Comparison of ENCODE assay signal across 28 cellular contexts in the genomic region with DNA sequence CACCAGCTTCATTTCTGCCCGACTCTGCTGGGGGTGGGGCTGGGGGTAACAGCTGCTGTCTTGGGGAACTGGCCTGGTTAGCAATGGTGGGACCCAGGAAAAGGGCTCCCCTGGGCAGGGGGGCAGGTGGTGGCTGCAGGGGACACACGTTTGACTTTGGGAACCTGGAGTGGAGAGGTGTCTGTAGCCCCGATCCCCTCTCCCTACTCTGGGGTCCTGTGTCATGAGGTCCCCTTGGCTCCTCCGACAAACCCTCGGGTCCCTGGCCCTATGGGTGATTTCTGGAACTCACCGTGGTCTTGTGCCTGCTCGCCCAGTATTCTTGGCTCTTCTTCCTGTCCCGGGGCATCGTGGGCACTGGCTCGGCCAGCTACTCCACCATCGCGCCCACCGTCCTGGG. TPM values are rescaled to one million over a fixed set of nuclear protein-coding genes. Genes with fewer than 3 reads are reported as not detected.
"Had no signal": no experiment of that assay in that cellular context is flagged by ENCODE, and none has a peak within 500 bp of the region (broad histone marks: within the 10 kb centered on the region; RNA-seq: fewer than 3 reads in every experiment).

No MANE protein-coding gene starts in this region.

- H3K36me3 Mint-ChIP-seq: activated CD4-positive, alpha-beta memory T cell treated with anti-CD3 and anti-CD28 coated beads for 36 hours; brain had no signal

- H3K9me3 Mint-ChIP-seq: activated CD4-positive, alpha-beta memory T cell treated with anti-CD3 and anti-CD28 coated beads for 36 hours; activated CD4-positive, alpha-beta T cell treated with anti-CD3 and anti-CD28 coated beads, Interleukin-2, amount 10 ng/mL, durations not matched to agents 24 days and 14 days; activated naive CD4-positive, alpha-beta T cell treated with anti-CD3 and anti-CD28 coated beads for 36 hours; activated T-helper 1 cell treated with anti-CD3 and anti-CD28 coated beads, Interleukin-12 subunit alpha, Interleukin-12 subunit beta, Interleukin-2, Interleukin-4 antibody, amounts not matched to agents 30 ng/mL and 10 ng/mL and 1 ng/mL, durations not matched to agents 14 hours and 24 hours and 36 hours; activated T-helper 2 cell treated with anti-CD3 and anti-CD28 coated beads, Interferon-gamma antibody, Interleukin-2, Interleukin-4, amounts not matched to agents 10 μg/mL and 5 μg/mL and 100 μg/mL, durations not matched to agents 14 hours and 24 hours and 36 hours had no signal

- H3K27me3 Mint-ChIP-seq: activated CD4-positive, alpha-beta memory T cell treated with anti-CD3 and anti-CD28 coated beads for 36 hours; activated CD4-positive, alpha-beta T cell treated with anti-CD3 and anti-CD28 coated beads for 36 hours; activated CD4-positive, alpha-beta T cell treated with anti-CD3 and anti-CD28 coated beads, Interleukin-2, amount 10 ng/mL, durations not matched to agents 24 days and 14 days; activated CD8-positive, alpha-beta memory T cell treated with anti-CD3 and anti-CD28 coated beads, Interleukin-2, amount 10 ng/mL, durations not matched to agents 7 days and 5 days; activated naive CD8-positive, alpha-beta T cell had no signal

- H3K9me3 ChIP-seq: ascending aorta, breast epithelium, colonic mucosa, esophagus muscularis mucosa, gastroesophageal sphincter, heart left ventricle had no signal

- DNase-seq: activated CD4-positive, alpha-beta memory T cell treated with anti-CD3 and anti-CD28 coated beads for 36 hours; activated CD4-positive, alpha-beta T cell treated with anti-CD3 and anti-CD28 coated beads for 36 hours; activated CD4-positive, alpha-beta T cell treated with anti-CD3 and anti-CD28 coated beads, Interleukin-2, amount 10 ng/mL, durations not matched to agents 24 days and 14 days; activated CD4-positive, CD25-positive, alpha-beta regulatory T cell; activated CD4-positive, CD25-positive, alpha-beta regulatory T cell treated with anti-CD3 and anti-CD28 coated beads, Interleukin-2, amount 50 U/mL, for 72 hours; activated CD8-positive, alpha-beta memory T cell treated with anti-CD3 and anti-CD28 coated beads, Interleukin-2, amount 10 ng/mL, durations not matched to agents 7 days and 5 days; activated CD8-positive, alpha-beta memory T cell treated with anti-CD3 and anti-CD28 coated beads, Interleukin-2, amount 50 U/mL, for 4 hours; activated CD8-positive, alpha-beta T cell treated with anti-CD3 and anti-CD28 coated beads, Interleukin-2, amount 10 ng/mL, durations not matched to agents 7 days and 5 days; activated effector memory CD4-positive, alpha-beta T cell treated with anti-CD3 and anti-CD28 coated beads, Interleukin-2, amount 50 U/mL, for 16 hours; activated naive CD4-positive, alpha-beta T cell treated with anti-CD3 and anti-CD28 coated beads for 36 hours; activated T-cell treated with anti-CD3 and anti-CD28 coated beads, Interleukin-2, amount 50 U/mL, for 1 hour; activated T-cell treated with anti-CD3 and anti-CD28 coated beads, Interleukin-2, amount 50 U/mL, for 48 hours; central memory CD4-positive, alpha-beta T cell; cerebellar nuclear complex; colonic mucosa; effector CD8-positive, alpha-beta T cell; foreskin melanocyte; heart left ventricle; T-helper 2 cell had no signal

- H3K4me1 Mint-ChIP-seq: activated CD4-positive, alpha-beta T cell treated with anti-CD3 and anti-CD28 coated beads, Interleukin-2, amount 10 ng/mL, durations not matched to agents 24 days and 14 days had no signal

- H3K36me3 ChIP-seq: ascending aorta, breast epithelium, cardiac muscle cell, colonic mucosa, esophagus muscularis mucosa, gastroesophageal sphincter, heart left ventricle had no signal

- H3K4me1 ChIP-seq: ascending aorta, breast epithelium, gastroesophageal sphincter had no signal

- H3K4me3 Mint-ChIP-seq: activated CD4-positive, alpha-beta memory T cell treated with anti-CD3 and anti-CD28 coated beads for 36 hours; activated CD4-positive, alpha-beta T cell treated with anti-CD3 and anti-CD28 coated beads for 36 hours; activated CD4-positive, alpha-beta T cell treated with anti-CD3 and anti-CD28 coated beads, Interleukin-2, amount 10 ng/mL, durations not matched to agents 24 days and 14 days; activated CD8-positive, alpha-beta memory T cell treated with anti-CD3 and anti-CD28 coated beads, Interleukin-2, amount 10 ng/mL, durations not matched to agents 7 days and 5 days; activated CD8-positive, alpha-beta T cell treated with anti-CD3 and anti-CD28 coated beads, Interleukin-2, amount 10 ng/mL, durations not matched to agents 7 days and 5 days; activated naive CD4-positive, alpha-beta T cell treated with anti-CD3 and anti-CD28 coated beads for 36 hours; activated naive CD8-positive, alpha-beta T cell; activated T-helper 1 cell treated with anti-CD3 and anti-CD28 coated beads, Interleukin-12 subunit alpha, Interleukin-12 subunit beta, Interleukin-2, Interleukin-4 antibody, amounts not matched to agents 30 ng/mL and 10 ng/mL and 1 ng/mL, durations not matched to agents 14 hours and 24 hours and 36 hours; brain had no signal

- H3K4me3 ChIP-seq: ascending aorta, breast epithelium, cardiac muscle cell, colonic mucosa, esophagus muscularis mucosa, gastroesophageal sphincter, heart left ventricle had no signal

- H3K27me3 ChIP-seq: ascending aorta, breast epithelium, cardiac muscle cell, colonic mucosa, gastroesophageal sphincter, heart left ventricle had no signal

- H3K27ac Mint-ChIP-seq: activated CD4-positive, alpha-beta memory T cell treated with anti-CD3 and anti-CD28 coated beads for 36 hours; activated CD4-positive, alpha-beta T cell treated with anti-CD3 and anti-CD28 coated beads for 36 hours; activated CD4-positive, alpha-beta T cell treated with anti-CD3 and anti-CD28 coated beads, Interleukin-2, amount 10 ng/mL, durations not matched to agents 24 days and 14 days; activated CD8-positive, alpha-beta memory T cell treated with anti-CD3 and anti-CD28 coated beads, Interleukin-2, amount 10 ng/mL, durations not matched to agents 7 days and 5 days; activated CD8-positive, alpha-beta T cell treated with anti-CD3 and anti-CD28 coated beads, Interleukin-2, amount 10 ng/mL, durations not matched to agents 7 days and 5 days; activated naive CD4-positive, alpha-beta T cell treated with anti-CD3 and anti-CD28 coated beads for 36 hours; activated naive CD8-positive, alpha-beta T cell; activated T-helper 1 cell treated with anti-CD3 and anti-CD28 coated beads, Interleukin-12 subunit alpha, Interleukin-12 subunit beta, Interleukin-2, Interleukin-4 antibody, amounts not matched to agents 30 ng/mL and 10 ng/mL and 1 ng/mL, durations not matched to agents 14 hours and 24 hours and 36 hours; activated T-helper 2 cell treated with anti-CD3 and anti-CD28 coated beads, Interferon-gamma antibody, Interleukin-2, Interleukin-4, amounts not matched to agents 10 μg/mL and 5 μg/mL and 100 μg/mL, durations not matched to agents 14 hours and 24 hours and 36 hours had no signal

- H3K27ac ChIP-seq: ascending aorta, breast epithelium, cardiac muscle cell, colonic mucosa, esophagus muscularis mucosa, gastroesophageal sphincter had no signal

RNA-seq across cellular contexts. Expression of gene SPNS3, which starts 12.0 kb away (rescaled TPM):
- total RNA-seq: ascending aorta, cardiac muscle cell, gastroesophageal sphincter had no signal

RNA-seq across cellular contexts. Expression of gene SPNS2, which starts 53.0 kb away (rescaled TPM):
- total RNA-seq: activated T-helper 1 cell treated with anti-CD3 and anti-CD28 coated beads, Interleukin-12 subunit alpha, Interleukin-12 subunit beta, Interleukin-2, Interleukin-4 antibody, amounts not matched to agents 30 ng/mL and 10 ng/mL and 1 ng/mL, durations not matched to agents 14 hours and 24 hours and 36 hours had no signal
